In the genomic region with DNA sequence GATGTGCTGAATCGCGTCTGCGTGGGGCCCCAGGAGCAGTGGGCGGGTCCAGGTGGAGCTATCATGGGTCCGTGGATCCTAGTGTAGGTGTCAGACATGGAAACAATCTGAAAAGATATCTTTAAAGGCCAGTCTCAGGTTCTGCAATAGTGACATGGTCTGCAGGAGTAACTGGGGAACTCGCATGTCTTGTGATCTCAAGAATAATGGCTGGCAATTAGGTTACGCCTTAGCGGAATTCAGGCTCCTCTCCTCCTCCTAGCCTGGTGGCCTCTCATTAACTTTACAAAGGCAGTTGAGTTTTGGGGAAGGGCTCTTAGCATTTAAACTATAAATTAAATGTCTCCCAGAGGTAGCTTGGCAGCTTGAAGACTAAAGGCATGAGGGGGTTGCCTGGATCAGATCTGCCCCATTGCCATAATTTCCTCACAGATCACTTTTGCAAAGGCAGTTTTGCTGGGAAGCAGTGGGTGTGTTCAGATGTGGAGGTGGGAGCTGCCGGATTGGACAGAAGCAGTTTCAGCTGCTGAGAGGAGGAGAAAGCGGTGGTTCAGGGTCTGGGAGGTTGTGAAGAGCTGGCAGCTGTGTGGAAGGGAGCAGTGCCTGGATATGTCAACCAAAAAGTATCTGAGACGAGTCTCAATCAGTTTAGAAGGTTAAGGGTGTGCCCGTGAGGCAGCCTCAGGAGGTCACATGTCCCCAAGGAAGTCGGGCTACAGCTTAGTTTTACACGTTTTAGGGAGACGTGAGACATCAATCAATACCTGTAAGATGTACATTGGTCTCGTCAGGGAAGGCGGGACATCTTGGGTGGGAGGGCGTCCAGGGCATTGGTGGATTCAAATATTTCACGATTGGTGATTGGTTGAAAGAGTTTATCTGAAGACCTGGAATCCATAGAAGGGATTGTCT, we compare ENCODE assay signal across 1 cellular context.
TF ChIP-seq lines count a peak whose summit lies in the region.

No MANE protein-coding gene starts in this region.

TF ChIP-seq in GM23338, 12 proteins besides CTCF, POLR2A, EP300 and RAD21 (continued from another document):
- TF ChIP-seq, protein P1, sequence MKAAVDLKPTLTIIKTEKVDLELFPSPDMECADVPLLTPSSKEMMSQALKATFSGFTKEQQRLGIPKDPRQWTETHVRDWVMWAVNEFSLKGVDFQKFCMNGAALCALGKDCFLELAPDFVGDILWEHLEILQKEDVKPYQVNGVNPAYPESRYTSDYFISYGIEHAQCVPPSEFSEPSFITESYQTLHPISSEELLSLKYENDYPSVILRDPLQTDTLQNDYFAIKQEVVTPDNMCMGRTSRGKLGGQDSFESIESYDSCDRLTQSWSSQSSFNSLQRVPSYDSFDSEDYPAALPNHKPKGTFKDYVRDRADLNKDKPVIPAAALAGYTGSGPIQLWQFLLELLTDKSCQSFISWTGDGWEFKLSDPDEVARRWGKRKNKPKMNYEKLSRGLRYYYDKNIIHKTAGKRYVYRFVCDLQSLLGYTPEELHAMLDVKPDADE (IDR thresholded peaks at IDR 0.05) = no peak
- TF ChIP-seq, protein P2, sequence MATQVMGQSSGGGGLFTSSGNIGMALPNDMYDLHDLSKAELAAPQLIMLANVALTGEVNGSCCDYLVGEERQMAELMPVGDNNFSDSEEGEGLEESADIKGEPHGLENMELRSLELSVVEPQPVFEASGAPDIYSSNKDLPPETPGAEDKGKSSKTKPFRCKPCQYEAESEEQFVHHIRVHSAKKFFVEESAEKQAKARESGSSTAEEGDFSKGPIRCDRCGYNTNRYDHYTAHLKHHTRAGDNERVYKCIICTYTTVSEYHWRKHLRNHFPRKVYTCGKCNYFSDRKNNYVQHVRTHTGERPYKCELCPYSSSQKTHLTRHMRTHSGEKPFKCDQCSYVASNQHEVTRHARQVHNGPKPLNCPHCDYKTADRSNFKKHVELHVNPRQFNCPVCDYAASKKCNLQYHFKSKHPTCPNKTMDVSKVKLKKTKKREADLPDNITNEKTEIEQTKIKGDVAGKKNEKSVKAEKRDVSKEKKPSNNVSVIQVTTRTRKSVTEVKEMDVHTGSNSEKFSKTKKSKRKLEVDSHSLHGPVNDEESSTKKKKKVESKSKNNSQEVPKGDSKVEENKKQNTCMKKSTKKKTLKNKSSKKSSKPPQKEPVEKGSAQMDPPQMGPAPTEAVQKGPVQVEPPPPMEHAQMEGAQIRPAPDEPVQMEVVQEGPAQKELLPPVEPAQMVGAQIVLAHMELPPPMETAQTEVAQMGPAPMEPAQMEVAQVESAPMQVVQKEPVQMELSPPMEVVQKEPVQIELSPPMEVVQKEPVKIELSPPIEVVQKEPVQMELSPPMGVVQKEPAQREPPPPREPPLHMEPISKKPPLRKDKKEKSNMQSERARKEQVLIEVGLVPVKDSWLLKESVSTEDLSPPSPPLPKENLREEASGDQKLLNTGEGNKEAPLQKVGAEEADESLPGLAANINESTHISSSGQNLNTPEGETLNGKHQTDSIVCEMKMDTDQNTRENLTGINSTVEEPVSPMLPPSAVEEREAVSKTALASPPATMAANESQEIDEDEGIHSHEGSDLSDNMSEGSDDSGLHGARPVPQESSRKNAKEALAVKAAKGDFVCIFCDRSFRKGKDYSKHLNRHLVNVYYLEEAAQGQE (IDR thresholded peaks at IDR 0.05; ENCODE audit: unreplicated experiment) = no peak
- no peak for TF ChIP-seq EZH2phosphoT487 (IDR thresholded peaks at IDR 0.05; ENCODE audit: unreplicated experiment)
- TF ChIP-seq JUNB (IDR thresholded peaks at IDR 0.05; ENCODE audit: unreplicated experiment) = no peak
- TF ChIP-seq, protein P3, sequence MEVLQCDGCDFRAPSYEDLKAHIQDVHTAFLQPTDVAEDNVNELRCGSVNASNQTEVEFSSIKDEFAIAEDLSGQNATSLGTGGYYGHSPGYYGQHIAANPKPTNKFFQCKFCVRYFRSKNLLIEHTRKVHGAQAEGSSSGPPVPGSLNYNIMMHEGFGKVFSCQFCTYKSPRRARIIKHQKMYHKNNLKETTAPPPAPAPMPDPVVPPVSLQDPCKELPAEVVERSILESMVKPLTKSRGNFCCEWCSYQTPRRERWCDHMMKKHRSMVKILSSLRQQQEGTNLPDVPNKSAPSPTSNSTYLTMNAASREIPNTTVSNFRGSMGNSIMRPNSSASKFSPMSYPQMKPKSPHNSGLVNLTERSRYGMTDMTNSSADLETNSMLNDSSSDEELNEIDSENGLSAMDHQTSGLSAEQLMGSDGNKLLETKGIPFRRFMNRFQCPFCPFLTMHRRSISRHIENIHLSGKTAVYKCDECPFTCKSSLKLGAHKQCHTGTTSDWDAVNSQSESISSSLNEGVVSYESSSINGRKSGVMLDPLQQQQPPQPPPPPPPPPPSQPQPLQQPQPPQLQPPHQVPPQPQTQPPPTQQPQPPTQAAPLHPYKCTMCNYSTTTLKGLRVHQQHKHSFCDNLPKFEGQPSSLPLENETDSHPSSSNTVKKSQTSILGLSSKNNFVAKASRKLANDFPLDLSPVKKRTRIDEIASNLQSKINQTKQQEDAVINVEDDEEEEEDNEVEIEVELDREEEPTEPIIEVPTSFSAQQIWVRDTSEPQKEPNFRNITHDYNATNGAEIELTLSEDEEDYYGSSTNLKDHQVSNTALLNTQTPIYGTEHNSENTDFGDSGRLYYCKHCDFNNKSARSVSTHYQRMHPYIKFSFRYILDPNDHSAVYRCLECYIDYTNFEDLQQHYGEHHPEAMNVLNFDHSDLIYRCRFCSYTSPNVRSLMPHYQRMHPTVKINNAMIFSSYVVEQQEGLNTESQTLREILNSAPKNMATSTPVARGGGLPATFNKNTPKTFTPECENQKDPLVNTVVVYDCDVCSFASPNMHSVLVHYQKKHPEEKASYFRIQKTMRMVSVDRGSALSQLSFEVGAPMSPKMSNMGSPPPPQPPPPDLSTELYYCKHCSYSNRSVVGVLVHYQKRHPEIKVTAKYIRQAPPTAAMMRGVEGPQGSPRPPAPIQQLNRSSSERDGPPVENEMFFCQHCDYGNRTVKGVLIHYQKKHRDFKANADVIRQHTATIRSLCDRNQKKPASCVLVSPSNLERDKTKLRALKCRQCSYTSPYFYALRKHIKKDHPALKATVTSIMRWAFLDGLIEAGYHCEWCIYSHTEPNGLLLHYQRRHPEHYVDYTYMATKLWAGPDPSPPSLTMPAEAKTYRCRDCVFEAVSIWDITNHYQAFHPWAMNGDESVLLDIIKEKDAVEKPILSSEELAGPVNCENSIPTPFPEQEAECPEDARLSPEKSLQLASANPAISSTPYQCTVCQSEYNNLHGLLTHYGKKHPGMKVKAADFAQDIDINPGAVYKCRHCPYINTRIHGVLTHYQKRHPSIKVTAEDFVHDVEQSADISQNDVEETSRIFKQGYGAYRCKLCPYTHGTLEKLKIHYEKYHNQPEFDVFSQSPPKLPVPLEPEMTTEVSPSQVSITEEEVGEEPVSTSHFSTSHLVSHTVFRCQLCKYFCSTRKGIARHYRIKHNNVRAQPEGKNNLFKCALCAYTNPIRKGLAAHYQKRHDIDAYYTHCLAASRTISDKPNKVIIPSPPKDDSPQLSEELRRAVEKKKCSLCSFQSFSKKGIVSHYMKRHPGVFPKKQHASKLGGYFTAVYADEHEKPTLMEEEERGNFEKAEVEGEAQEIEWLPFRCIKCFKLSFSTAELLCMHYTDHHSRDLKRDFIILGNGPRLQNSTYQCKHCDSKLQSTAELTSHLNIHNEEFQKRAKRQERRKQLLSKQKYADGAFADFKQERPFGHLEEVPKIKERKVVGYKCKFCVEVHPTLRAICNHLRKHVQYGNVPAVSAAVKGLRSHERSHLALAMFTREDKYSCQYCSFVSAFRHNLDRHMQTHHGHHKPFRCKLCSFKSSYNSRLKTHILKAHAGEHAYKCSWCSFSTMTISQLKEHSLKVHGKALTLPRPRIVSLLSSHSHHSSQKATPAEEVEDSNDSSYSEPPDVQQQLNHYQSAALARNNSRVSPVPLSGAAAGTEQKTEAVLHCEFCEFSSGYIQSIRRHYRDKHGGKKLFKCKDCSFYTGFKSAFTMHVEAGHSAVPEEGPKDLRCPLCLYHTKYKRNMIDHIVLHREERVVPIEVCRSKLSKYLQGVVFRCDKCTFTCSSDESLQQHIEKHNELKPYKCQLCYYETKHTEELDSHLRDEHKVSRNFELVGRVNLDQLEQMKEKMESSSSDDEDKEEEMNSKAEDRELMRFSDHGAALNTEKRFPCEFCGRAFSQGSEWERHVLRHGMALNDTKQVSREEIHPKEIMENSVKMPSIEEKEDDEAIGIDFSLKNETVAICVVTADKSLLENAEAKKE (CRISPR knock-in tag; IDR thresholded peaks at IDR 0.05) = no peak
- TF ChIP-seq STAT1 (IDR thresholded peaks at IDR 0.05; ENCODE audit: unreplicated experiment) = no peak
- no peak for TF ChIP-seq ZNF114 (CRISPR knock-in tag; IDR thresholded peaks at IDR 0.05)
